In the genomic region with DNA sequence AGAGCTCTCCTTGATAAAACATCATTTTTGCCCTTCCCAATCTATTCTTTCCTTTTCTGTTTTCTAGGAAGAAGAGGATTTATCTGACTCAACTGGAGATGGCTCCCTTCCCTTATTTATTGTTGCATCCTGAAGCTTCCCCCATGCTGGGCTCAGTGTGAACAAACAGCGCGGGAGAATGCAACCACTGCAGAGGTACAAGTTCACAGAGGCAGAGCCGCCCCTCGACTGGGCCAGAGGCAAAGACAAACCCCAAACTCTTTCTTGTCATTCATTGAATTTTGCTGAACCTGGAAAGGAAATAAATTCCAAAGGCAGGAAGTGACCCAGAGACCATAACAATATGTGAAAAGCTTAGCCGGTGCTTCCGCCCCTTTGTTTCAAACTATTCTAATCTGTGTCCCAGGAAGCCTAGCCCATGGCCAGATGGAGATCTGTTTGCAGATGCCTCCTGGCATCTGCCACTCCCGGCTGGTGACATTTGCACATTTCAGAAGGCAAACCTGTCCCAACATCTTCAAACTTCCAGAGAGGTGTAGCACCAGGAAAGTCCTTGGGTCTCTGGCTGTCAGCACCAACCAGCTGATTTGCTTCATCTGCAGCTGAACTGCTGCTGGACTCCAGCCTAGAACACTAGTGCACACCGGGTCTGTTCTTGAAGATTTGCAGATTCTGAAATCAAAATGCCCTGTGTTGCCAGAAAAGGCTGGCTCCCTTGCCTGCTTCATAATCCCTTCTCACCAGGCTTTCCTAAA, we compare ENCODE assay signal across 9 cellular contexts.
DNase-seq lines count a peak whose midpoint lies in the region; TF ChIP-seq lines count a peak whose summit lies in the region.
"Had no signal": no experiment of that assay in that cellular context is flagged by ENCODE, and none has a peak within 500 bp of the region (broad histone marks: within the 10 kb centered on the region; RNA-seq: fewer than 3 reads in every experiment).

No MANE protein-coding gene starts in this region.

- in situ Hi-C loops in SK-MEL-5 (cut with HindIII; ENCODE audit: low pct_unique_long_range_greater_than_20kb, low sequenced_read_pairs) = no loop called here

- H2AFZ ChIP-seq in osteoblast (ENCODE audit: low read length) = no peak overlapping the region

- no peaks in the 10 kb centered on the region for H3K36me3 ChIP-seq in cardiac muscle cell
- H3K36me3 ChIP-seq in osteoblast (ENCODE audit: insufficient read depth, low read length) = no peaks in the 10 kb centered on the region

- DNase-seq in ELF-1 (ENCODE audit: low read depth, low spot score) (peak; percentile 56), SK-MEL-5 (ENCODE audit: low read depth, low spot score) (peak; percentile 39), cardiac muscle cell (ENCODE audit: low read depth in 1 of 2, low spot score in 1 of 2) (peak in 1 of 2 donors; percentile 75), osteoblast (ENCODE audit: insufficient read length, low spot score, missing footprints) (no peak), T-helper 1 cell (no peak), SHP77 treated with DMSO at 0.1 percent for 48 hours (lab: John Stamatoyannopoulos, UW) (no peak), GDM1 (lab: John Stamatoyannopoulos, UW) (no peak)
- no peak for DNase-seq in stimulated activated CD8-positive, alpha-beta memory T cell treated with anti-CD3 and anti-CD28 coated beads, Interleukin-4, amount 100 ng/mL, for 48 hours
- DNase-seq: activated CD8-positive, alpha-beta memory T cell treated with anti-CD3 and anti-CD28 coated beads, Interleukin-2, amount 10 ng/mL, durations not matched to agents 7 days and 5 days had no signal

- H3K27me3 ChIP-seq in cardiac muscle cell (no peaks in the 10 kb centered on the region), osteoblast (ENCODE audit: insufficient read depth, low read length) (no peaks in the 10 kb centered on the region)

- H3K4me1 ChIP-seq in cardiac muscle cell (ENCODE audit: low read depth) (peaks cover 24% of the 10 kb centered on the region), osteoblast (ENCODE audit: insufficient read depth, low read length) (peaks cover 38% of the 10 kb centered on the region)

- H3K9me3 ChIP-seq in cardiac muscle cell (ENCODE audit: low read depth) = no peaks in the 10 kb centered on the region
- H3K9me3 ChIP-seq in osteoblast (ENCODE audit: low read depth, low read length) = no peaks in the 10 kb centered on the region

- H3K27ac ChIP-seq in cardiac muscle cell = no peak overlapping the region
- H3K27ac ChIP-seq in osteoblast (ENCODE audit: low read depth, low read length) = no peak overlapping the region

- TF ChIP-seq CTCF in cardiac muscle cell (IDR thresholded peaks at IDR 0.05; ENCODE audit: low read depth, low read length) (peak; percentile 13), osteoblast (IDR thresholded peaks at IDR 0.05; ENCODE audit: extremely low read depth, low read depth, low read length) (no peak)

- no peaks in the 10 kb centered on the region for H4K20me1 ChIP-seq in osteoblast (ENCODE audit: insufficient read depth, low read length)

- H3K79me2 ChIP-seq in osteoblast (ENCODE audit: insufficient read depth, low read length) = no peaks in the 10 kb centered on the region

- peak overlapping the region; percentile 16 for H3K4me2 ChIP-seq in osteoblast (ENCODE audit: insufficient read depth, low read length)

- H3K4me3 ChIP-seq in cardiac muscle cell = no peak overlapping the region
- H3K4me3 ChIP-seq in osteoblast (ENCODE audit: insufficient read depth, low read length) = no peak overlapping the region

Comparison
In these comparisons a context has a peak if more than half of its experiments do, and no peak if none do; other contexts are left out.
1. DNase-seq: peak in ELF-1 (single experiment) and SK-MEL-5 (single experiment); none in osteoblast (single experiment), T-helper 1 cell (0 of 5), SHP77 treated with DMSO at 0.1 percent for 48 hours (single experiment), stimulated activated CD8-positive, alpha-beta memory T cell treated with anti-CD3 and anti-CD28 coated beads, Interleukin-4, amount 100 ng/mL, for 48 hours (single experiment) and GDM1 (single experiment).